In genomic region chr13:44364601-44365000, GRCh38 we compare ENCODE assay signal across 1 cellular context.
TF ChIP-seq lines count a peak whose summit lies in the region.

No MANE protein-coding gene starts in this region.

TF ChIP-seq in HepG2, 621 proteins besides CTCF, POLR2A, EP300 and RAD21 (continued from another document and continues in another):
- TF ChIP-seq SMAD9 (CRISPR knock-in tag; IDR thresholded peaks at IDR 0.05) (no peak), CHD2 (IDR thresholded peaks at IDR 0.05; ENCODE audit: low read depth, low read length) (no peak), ZNF432 (CRISPR knock-in tag; IDR thresholded peaks at IDR 0.05; ENCODE audit: borderline replicate concordance) (no peak), RBAK (CRISPR knock-in tag; IDR thresholded peaks at IDR 0.05) (no peak), ZNF781 (CRISPR knock-in tag; IDR thresholded peaks at IDR 0.05; ENCODE audit: borderline replicate concordance, not compliant biosample characterization) (no peak), ZNF329 (CRISPR knock-in tag; IDR thresholded peaks at IDR 0.05; ENCODE audit: low read depth) (no peak), ZNF574 (CRISPR knock-in tag; IDR thresholded peaks at IDR 0.05) (no peak), ZNF552 (CRISPR knock-in tag; IDR thresholded peaks at IDR 0.05; ENCODE audit: borderline replicate concordance) (no peak), CEBPB (IDR thresholded peaks at IDR 0.05; ENCODE audit: borderline replicate concordance, low read depth, low read length) (no peak), TERF1 (CRISPR knock-in tag; IDR thresholded peaks at IDR 0.05) (no peak), CSRNP1 (CRISPR knock-in tag; IDR thresholded peaks at IDR 0.05) (no peak), PRPF4 (IDR thresholded peaks at IDR 0.05; ENCODE audit: low read depth, low read length, poor library complexity, severe bottlenecking) (no peak), MAF1 (CRISPR knock-in tag; IDR thresholded peaks at IDR 0.05; ENCODE audit: borderline replicate concordance) (no peak), SP140L (CRISPR knock-in tag; IDR thresholded peaks at IDR 0.05; ENCODE audit: borderline replicate concordance) (no peak), IRF2 (CRISPR knock-in tag; IDR thresholded peaks at IDR 0.05) (no peak), ISL2 (CRISPR knock-in tag; IDR thresholded peaks at IDR 0.05) (no peak), ZNF597 (CRISPR knock-in tag; IDR thresholded peaks at IDR 0.05) (no peak), SALL1 (CRISPR knock-in tag; IDR thresholded peaks at IDR 0.05) (peak; percentile 63; the same call in 1 of the 2 replicates), CENPBD1 (CRISPR knock-in tag; IDR thresholded peaks at IDR 0.05; ENCODE audit: borderline replicate concordance, low read depth) (no peak), MEIS2 (CRISPR knock-in tag; IDR thresholded peaks at IDR 0.05) (peak; percentile 49; the same call in 1 of the 2 replicates), ZC3H13 (CRISPR knock-in tag; IDR thresholded peaks at IDR 0.05) (no peak), ZIK1 (CRISPR knock-in tag; IDR thresholded peaks at IDR 0.05; ENCODE audit: borderline replicate concordance, low read depth) (no peak), ZNF382 (CRISPR knock-in tag; IDR thresholded peaks at IDR 0.05; ENCODE audit: borderline replicate concordance) (no peak), ZNF337 (CRISPR knock-in tag; IDR thresholded peaks at IDR 0.05; ENCODE audit: borderline replicate concordance, low read depth) (0 out of 2 replicates have a peak, but pooled peaks have one; percentile 45), ZNF598 (CRISPR knock-in tag; IDR thresholded peaks at IDR 0.05; ENCODE audit: borderline replicate concordance) (no peak), ZNF367 (CRISPR knock-in tag; IDR thresholded peaks at IDR 0.05; ENCODE audit: borderline replicate concordance) (no peak), SPEN (CRISPR knock-in tag; IDR thresholded peaks at IDR 0.05; ENCODE audit: low read depth) (no peak), SYNCRIP (IDR thresholded peaks at IDR 0.05; ENCODE audit: insufficient read depth, low read depth, low read length) (no peak), ZNF354B (CRISPR knock-in tag; IDR thresholded peaks at IDR 0.05) (no peak), HES4 (CRISPR knock-in tag; IDR thresholded peaks at IDR 0.05; ENCODE audit: borderline replicate concordance) (no peak), ZNF615 (CRISPR knock-in tag; IDR thresholded peaks at IDR 0.05; ENCODE audit: borderline replicate concordance) (no peak), MEIS1 (CRISPR knock-in tag; IDR thresholded peaks at IDR 0.05; ENCODE audit: borderline replicate concordance) (no peak), ZNF333 (CRISPR knock-in tag; IDR thresholded peaks at IDR 0.05; ENCODE audit: borderline replicate concordance) (no peak), TSC22D2 (CRISPR knock-in tag; IDR thresholded peaks at IDR 0.05; ENCODE audit: borderline replicate concordance) (no peak), ZNF138 (CRISPR knock-in tag; IDR thresholded peaks at IDR 0.05; ENCODE audit: low read depth) (no peak), KMT2A (CRISPR knock-in tag; IDR thresholded peaks at IDR 0.05) (no peak), MIER2 (CRISPR knock-in tag; IDR thresholded peaks at IDR 0.05) (no peak), HNRNPUL1 (IDR thresholded peaks at IDR 0.05; ENCODE audit: low read depth, low read length) (no peak)
- TF ChIP-seq, protein P1, sequence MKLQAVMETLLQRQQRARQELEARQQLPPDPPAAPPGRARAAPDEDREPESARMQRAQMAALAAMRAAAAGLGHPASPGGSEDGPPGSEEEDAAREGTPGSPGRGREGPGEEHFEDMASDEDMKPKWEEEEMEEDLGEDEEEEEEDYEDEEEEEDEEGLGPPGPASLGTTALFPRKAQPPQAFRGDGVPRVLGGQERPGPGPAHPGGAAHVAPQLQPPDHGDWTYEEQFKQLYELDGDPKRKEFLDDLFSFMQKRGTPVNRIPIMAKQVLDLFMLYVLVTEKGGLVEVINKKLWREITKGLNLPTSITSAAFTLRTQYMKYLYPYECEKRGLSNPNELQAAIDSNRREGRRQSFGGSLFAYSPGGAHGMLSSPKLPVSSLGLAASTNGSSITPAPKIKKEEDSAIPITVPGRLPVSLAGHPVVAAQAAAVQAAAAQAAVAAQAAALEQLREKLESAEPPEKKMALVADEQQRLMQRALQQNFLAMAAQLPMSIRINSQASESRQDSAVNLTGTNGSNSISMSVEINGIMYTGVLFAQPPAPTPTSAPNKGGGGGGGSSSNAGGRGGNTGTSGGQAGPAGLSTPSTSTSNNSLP (IDR thresholded peaks at IDR 0.05; ENCODE audit: low read depth, low read length) = peak; percentile 44; the same call in 1 of the 2 replicates
- TF ChIP-seq, protein P2, sequence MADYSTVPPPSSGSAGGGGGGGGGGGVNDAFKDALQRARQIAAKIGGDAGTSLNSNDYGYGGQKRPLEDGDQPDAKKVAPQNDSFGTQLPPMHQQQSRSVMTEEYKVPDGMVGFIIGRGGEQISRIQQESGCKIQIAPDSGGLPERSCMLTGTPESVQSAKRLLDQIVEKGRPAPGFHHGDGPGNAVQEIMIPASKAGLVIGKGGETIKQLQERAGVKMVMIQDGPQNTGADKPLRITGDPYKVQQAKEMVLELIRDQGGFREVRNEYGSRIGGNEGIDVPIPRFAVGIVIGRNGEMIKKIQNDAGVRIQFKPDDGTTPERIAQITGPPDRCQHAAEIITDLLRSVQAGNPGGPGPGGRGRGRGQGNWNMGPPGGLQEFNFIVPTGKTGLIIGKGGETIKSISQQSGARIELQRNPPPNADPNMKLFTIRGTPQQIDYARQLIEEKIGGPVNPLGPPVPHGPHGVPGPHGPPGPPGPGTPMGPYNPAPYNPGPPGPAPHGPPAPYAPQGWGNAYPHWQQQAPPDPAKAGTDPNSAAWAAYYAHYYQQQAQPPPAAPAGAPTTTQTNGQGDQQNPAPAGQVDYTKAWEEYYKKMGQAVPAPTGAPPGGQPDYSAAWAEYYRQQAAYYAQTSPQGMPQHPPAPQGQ (CRISPR knock-in tag; IDR thresholded peaks at IDR 0.05; ENCODE audit: borderline replicate concordance) = no peak
- TF ChIP-seq, protein P3, sequence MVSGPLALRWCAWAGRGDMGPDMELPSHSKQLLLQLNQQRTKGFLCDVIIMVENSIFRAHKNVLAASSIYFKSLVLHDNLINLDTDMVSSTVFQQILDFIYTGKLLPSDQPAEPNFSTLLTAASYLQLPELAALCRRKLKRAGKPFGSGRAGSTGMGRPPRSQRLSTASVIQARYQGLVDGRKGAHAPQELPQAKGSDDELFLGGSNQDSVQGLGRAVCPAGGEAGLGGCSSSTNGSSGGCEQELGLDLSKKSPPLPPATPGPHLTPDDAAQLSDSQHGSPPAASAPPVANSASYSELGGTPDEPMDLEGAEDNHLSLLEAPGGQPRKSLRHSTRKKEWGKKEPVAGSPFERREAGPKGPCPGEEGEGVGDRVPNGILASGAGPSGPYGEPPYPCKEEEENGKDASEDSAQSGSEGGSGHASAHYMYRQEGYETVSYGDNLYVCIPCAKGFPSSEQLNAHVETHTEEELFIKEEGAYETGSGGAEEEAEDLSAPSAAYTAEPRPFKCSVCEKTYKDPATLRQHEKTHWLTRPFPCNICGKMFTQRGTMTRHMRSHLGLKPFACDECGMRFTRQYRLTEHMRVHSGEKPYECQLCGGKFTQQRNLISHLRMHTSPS (CRISPR knock-in tag; IDR thresholded peaks at IDR 0.05; ENCODE audit: low read depth) = peak; percentile 63; the same call in 1 of the 2 replicates
- TF ChIP-seq, protein P4, sequence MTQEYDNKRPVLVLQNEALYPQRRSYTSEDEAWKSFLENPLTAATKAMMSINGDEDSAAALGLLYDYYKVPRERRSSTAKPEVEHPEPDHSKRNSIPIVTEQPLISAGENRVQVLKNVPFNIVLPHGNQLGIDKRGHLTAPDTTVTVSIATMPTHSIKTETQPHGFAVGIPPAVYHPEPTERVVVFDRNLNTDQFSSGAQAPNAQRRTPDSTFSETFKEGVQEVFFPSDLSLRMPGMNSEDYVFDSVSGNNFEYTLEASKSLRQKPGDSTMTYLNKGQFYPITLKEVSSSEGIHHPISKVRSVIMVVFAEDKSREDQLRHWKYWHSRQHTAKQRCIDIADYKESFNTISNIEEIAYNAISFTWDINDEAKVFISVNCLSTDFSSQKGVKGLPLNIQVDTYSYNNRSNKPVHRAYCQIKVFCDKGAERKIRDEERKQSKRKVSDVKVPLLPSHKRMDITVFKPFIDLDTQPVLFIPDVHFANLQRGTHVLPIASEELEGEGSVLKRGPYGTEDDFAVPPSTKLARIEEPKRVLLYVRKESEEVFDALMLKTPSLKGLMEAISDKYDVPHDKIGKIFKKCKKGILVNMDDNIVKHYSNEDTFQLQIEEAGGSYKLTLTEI (CRISPR knock-in tag; conservative IDR thresholded peaks at IDR 0.05) = no peak
- TF ChIP-seq, protein P5, sequence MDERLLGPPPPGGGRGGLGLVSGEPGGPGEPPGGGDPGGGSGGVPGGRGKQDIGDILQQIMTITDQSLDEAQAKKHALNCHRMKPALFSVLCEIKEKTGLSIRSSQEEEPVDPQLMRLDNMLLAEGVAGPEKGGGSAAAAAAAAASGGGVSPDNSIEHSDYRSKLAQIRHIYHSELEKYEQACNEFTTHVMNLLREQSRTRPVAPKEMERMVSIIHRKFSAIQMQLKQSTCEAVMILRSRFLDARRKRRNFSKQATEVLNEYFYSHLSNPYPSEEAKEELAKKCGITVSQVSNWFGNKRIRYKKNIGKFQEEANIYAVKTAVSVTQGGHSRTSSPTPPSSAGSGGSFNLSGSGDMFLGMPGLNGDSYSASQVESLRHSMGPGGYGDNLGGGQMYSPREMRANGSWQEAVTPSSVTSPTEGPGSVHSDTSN (CRISPR knock-in tag; IDR thresholded peaks at IDR 0.05) = no peak
- TF ChIP-seq, protein P6, sequence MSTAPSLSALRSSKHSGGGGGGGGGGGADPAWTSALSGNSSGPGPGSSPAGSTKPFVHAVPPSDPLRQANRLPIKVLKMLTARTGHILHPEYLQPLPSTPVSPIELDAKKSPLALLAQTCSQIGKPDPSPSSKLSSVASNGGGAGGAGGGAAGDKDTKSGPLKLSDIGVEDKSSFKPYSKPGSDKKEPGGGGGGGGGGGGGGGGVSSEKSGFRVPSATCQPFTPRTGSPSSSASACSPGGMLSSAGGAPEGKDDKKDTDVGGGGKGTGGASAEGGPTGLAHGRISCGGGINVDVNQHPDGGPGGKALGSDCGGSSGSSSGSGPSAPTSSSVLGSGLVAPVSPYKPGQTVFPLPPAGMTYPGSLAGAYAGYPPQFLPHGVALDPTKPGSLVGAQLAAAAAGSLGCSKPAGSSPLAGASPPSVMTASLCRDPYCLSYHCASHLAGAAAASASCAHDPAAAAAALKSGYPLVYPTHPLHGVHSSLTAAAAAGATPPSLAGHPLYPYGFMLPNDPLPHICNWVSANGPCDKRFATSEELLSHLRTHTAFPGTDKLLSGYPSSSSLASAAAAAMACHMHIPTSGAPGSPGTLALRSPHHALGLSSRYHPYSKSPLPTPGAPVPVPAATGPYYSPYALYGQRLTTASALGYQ (CRISPR knock-in tag; IDR thresholded peaks at IDR 0.05) = no peak
